Comparison of ENCODE assay signal across 20 cellular contexts in genomic region chr15:93180128-93180527, GRCh38.
"Had no signal": no experiment of that assay in that cellular context is flagged by ENCODE, and none has a peak within 500 bp of the region (broad histone marks: within the 10 kb centered on the region; RNA-seq: fewer than 3 reads in every experiment).

No MANE protein-coding gene starts in this region.

- H3K4me1 Mint-ChIP-seq: activated naive CD8-positive, alpha-beta T cell treated with anti-CD3 and anti-CD28 coated beads, Interleukin-2, amount 50 U/mL, for 24 hours; natural killer cell had no signal

- ATAC-seq: activated CD4-positive, CD25-positive, alpha-beta regulatory T cell treated with anti-CD3 and anti-CD28 coated beads, Interleukin-2, amount 50 U/mL, for 24 hours; natural killer cell; right cardiac atrium; stimulated activated naive CD8-positive, alpha-beta T cell treated with anti-CD3 and anti-CD28 coated beads, Interleukin-15, Interleukin-2, amounts not matched to agents 100 U/mL and 50 U/mL, for 24 hours had no signal

- H3K36me3 ChIP-seq: ascending aorta, breast epithelium, prostate gland, upper lobe of left lung had no signal

- FAIRE-seq: frontal cortex, small intestine had no signal

- H3K27me3 ChIP-seq: ascending aorta, breast epithelium, upper lobe of left lung had no signal

- H3K9me3 Mint-ChIP-seq: activated naive CD4-positive, alpha-beta T cell treated with anti-CD3 and anti-CD28 coated beads for 36 hours; activated naive CD8-positive, alpha-beta T cell treated with anti-CD3 and anti-CD28 coated beads, Interleukin-2, amount 50 U/mL, for 24 hours; activated T-helper 2 cell treated with anti-CD3 and anti-CD28 coated beads, Interferon-gamma antibody, Interleukin-2, Interleukin-4, amounts not matched to agents 10 μg/mL and 5 μg/mL and 100 μg/mL, durations not matched to agents 14 hours and 24 hours and 36 hours; immature natural killer cell; natural killer cell had no signal

- DNase-seq: activated CD4-positive, alpha-beta T cell treated with anti-CD3 and anti-CD28 coated beads, Interleukin-2, amount 50 U/mL, for 1 hour; activated naive CD4-positive, alpha-beta T cell treated with anti-CD3 and anti-CD28 coated beads for 36 hours; activated naive CD8-positive, alpha-beta T cell treated with anti-CD3 and anti-CD28 coated beads, Interleukin-2, amount 50 U/mL, for 24 hours; activated T-cell treated with anti-CD3 and anti-CD28 coated beads for 4 hours; dermis blood vessel endothelial cell; head of caudate nucleus; immature natural killer cell; natural killer cell; right cardiac atrium; small intestine; stimulated activated CD4-positive, alpha-beta T cell treated with anti-CD3 and anti-CD28 coated beads, Interleukin-4, amount 100 ng/mL, for 24 hours; stimulated activated naive CD8-positive, alpha-beta T cell treated with anti-CD3 and anti-CD28 coated beads, Interleukin-15, Interleukin-2, amounts not matched to agents 100 U/mL and 50 U/mL, for 24 hours; upper lobe of left lung had no signal

- H3K4me1 ChIP-seq: ascending aorta, breast epithelium, prostate gland had no signal

- H3K9me3 ChIP-seq: ascending aorta, breast epithelium, prostate gland, upper lobe of left lung had no signal

- H3K4me3 Mint-ChIP-seq: activated naive CD4-positive, alpha-beta T cell treated with anti-CD3 and anti-CD28 coated beads for 36 hours; activated naive CD8-positive, alpha-beta T cell treated with anti-CD3 and anti-CD28 coated beads, Interleukin-2, amount 50 U/mL, for 24 hours; immature natural killer cell; natural killer cell had no signal

- H3K27ac Mint-ChIP-seq: activated naive CD4-positive, alpha-beta T cell treated with anti-CD3 and anti-CD28 coated beads for 36 hours; activated naive CD8-positive, alpha-beta T cell treated with anti-CD3 and anti-CD28 coated beads, Interleukin-2, amount 50 U/mL, for 24 hours; activated T-helper 2 cell treated with anti-CD3 and anti-CD28 coated beads, Interferon-gamma antibody, Interleukin-2, Interleukin-4, amounts not matched to agents 10 μg/mL and 5 μg/mL and 100 μg/mL, durations not matched to agents 14 hours and 24 hours and 36 hours; natural killer cell had no signal

- H3K27ac ChIP-seq: ascending aorta, breast epithelium, epithelial cell of prostate, prostate gland, upper lobe of left lung had no signal

- H3K4me3 ChIP-seq: ascending aorta, breast epithelium, prostate gland, upper lobe of left lung had no signal

- H3K36me3 Mint-ChIP-seq: natural killer cell had no signal
